In the genomic region with DNA sequence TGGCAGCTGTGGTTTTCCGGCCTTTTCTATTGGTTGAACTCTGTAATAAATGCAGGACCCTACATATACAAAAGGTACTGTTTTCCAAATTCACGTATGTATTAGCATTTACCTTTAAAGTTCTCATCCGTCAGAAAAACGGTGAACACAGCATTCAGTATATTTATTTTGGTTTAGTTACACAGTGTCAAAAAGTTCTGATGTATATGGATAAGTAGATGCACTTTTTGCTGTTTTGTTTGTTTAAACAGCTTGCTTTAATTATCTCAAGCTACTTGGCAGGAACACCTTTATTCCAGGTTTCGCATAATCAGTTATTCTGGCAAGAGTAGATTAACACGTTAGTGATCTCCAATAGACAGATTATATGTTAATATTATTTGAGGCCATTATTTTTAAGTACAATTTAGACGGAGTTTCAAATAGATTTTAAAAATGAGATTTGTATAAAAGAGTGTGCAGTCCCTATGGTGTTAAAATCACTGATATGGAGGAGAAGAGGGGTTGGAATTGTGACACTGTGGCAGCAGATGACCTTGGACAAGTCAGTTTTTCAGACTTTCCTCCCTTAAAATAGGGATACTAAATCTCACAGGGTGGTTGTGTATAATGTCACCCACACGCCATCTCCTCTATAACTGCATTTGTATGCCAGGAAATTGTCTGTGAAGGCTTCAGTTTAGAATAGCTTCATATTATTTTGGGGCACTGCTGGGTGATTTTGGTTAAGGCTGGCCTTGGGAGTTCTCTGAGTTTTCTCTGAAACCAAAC, we compare ENCODE assay signal across 1 cellular context.
TF ChIP-seq lines count a peak whose summit lies in the region.

No MANE protein-coding gene starts in this region.

TF ChIP-seq in K562, 482 proteins besides CTCF, POLR2A, EP300 and RAD21:
- TF ChIP-seq RBFOX2 (IDR thresholded peaks at IDR 0.05; ENCODE audit: low read depth, low read length) (peak; percentile 40), ATF1 (CRISPR knock-in tag; IDR thresholded peaks at IDR 0.05) (no peak), ATF1 (tag; IDR thresholded peaks at IDR 0.05) (no peak), POLR2G (IDR thresholded peaks at IDR 0.05; ENCODE audit: low read depth, low read length) (peak; percentile 47; the same call in 1 of the 2 replicates)
